Comparison of ENCODE assay signal across 9 cellular contexts in genomic region chr1:85463666-85464496, GRCh38. TPM values are rescaled to one million over a fixed set of nuclear protein-coding genes. Genes with fewer than 3 reads are reported as not detected.
A peak's percentile ranks its signal among the peaks of the same experiment; 100 is the strongest.
DNase-seq lines count a peak whose midpoint lies in the region; ATAC-seq and TF ChIP-seq lines count a peak whose summit lies in the region.
"Had no signal": no experiment of that assay in that cellular context is flagged by ENCODE, and none has a peak within 500 bp of the region (broad histone marks: within the 10 kb centered on the region; RNA-seq: fewer than 3 reads in every experiment).

No MANE protein-coding gene starts in this region.

- ATAC-seq in left colon: peak; percentile 2

- intact Hi-C loops in left colon (cut with DNase I, micrococcal nuclease): loop anchor here in 1 of 2 donors (10.0 kb wide), 1 partner anchor 59 kb away; no protein-coding TSS in a partner anchor

- no peak for TF ChIP-seq CTCF in cardiac fibroblast (IDR thresholded peaks at IDR 0.05; ENCODE audit: low read depth, low read length)

- peak overlapping the region; percentile 36 for H3K27ac ChIP-seq in temporal lobe (ENCODE audit: low read depth, low read length)
- H3K27ac ChIP-seq: BLaER1 had no signal

- DNase-seq in NCI-H1092 treated with DMSO at 0.1 percent for 48 hours (lab: John Stamatoyannopoulos, UW): peak; percentile 24
- DNase-seq in NCI-H1092 (lab: John Stamatoyannopoulos, UW): no peak
- DNase-seq in NCI-H1694 treated with DMSO at 0.1 percent for 48 hours (lab: John Stamatoyannopoulos, UW): peak; percentile 44
- DNase-seq in cardiac fibroblast (ENCODE audit: low read depth in 2 of 2): peak; percentile 42 to 52
- DNase-seq in left colon: no peak
- no peak for DNase-seq in NCI-H226
- DNase-seq in ecto neural progenitor cell (ENCODE audit: low spot score): no peak

- peak overlapping the region; percentile 80 to 82 for H3K4me3 ChIP-seq in cardiac fibroblast (replicated peaks in 1 of 2; ENCODE audit: low read depth in 2 of 2, low read length in 2 of 2)
- H3K4me3 ChIP-seq: BLaER1 had no signal

RNA-seq across cellular contexts. Expression of gene DDAH1, which starts 1.1 kb away (rescaled TPM):
- total RNA-seq in left colon: 10 to 100 TPM; 88.5 to 93.0 TPM
- 59.5 TPM for total RNA-seq in temporal lobe

Comparison
In these comparisons a context has a peak if more than half of its experiments do, and no peak if none do; other contexts are left out.
1. DNase-seq: peak in NCI-H1092 treated with DMSO at 0.1 percent for 48 hours (single experiment), NCI-H1694 treated with DMSO at 0.1 percent for 48 hours (single experiment) and cardiac fibroblast (2 of 2); none in NCI-H1092 (single experiment), left colon (0 of 2), NCI-H226 (single experiment) and ecto neural progenitor cell (single experiment).